ENCODE assay signal across 8 cellular contexts in genomic region chr11:88838144-88838543, GRCh38.
DNase-seq lines count a peak whose midpoint lies in the region; ATAC-seq, FAIRE-seq and TF ChIP-seq lines count a peak whose summit lies in the region.
"Not testable (repeated sequence)": the region's sequence is repeated elsewhere in the genome, so short reads cannot be mapped to it uniquely, and the experiment has no call there.

No MANE protein-coding gene starts in this region.

- H3K9me2 ChIP-seq in HCT116 (ENCODE audit: insufficient read depth), result not testable (repeated sequence)

- WGBS in mammary epithelial cell (ENCODE audit: low coverage, missing lambda C conversion rate), result 20% methylated on average over 1 of the region's 1 CpG

- not testable (repeated sequence) for H3K4me2 ChIP-seq in HCT116 (ENCODE audit: low read length); mammary epithelial cell (ENCODE audit: insufficient read depth, low read depth, low read length)

- peak; percentile 32 for DNase-seq in DMS53 treated with DMSO at 0.1 percent for 48 hours (lab: John Stamatoyannopoulos, UW; ENCODE audit: unreplicated experiment)
- DNase-seq in HCT116 (ENCODE audit: low read depth, low spot score), result peak; percentile 0
- DNase-seq in HT1080 (ENCODE audit: low read depth), result peak; percentile 54
- DNase-seq in NCI-H69 (lab: John Stamatoyannopoulos, UW), result peak; percentile 47
- DNase-seq in amniotic epithelial cell (ENCODE audit: low read depth), result peak; percentile 2
- DNase-seq in mammary epithelial cell, result peak; percentile 13
- peak; percentile 11 for DNase-seq in iris pigment epithelial cell (ENCODE audit: low read depth)
- peak; percentile 12 for DNase-seq in urothelium cell line (ENCODE audit: low spot score)

- H3K79me2 ChIP-seq in HCT116 (ENCODE audit: insufficient read depth, low read length); mammary epithelial cell (ENCODE audit: insufficient read depth, low read length): not testable (repeated sequence)

- not testable (repeated sequence) for H3K27ac ChIP-seq in HCT116 (ENCODE audit: low read depth, low read length); mammary epithelial cell (ENCODE audit: insufficient read depth, low read depth, low read length)

- H4K20me1 ChIP-seq in HCT116 (ENCODE audit: insufficient read depth); mammary epithelial cell (ENCODE audit: insufficient read depth, low read length): not testable (repeated sequence)

- H2AFZ ChIP-seq in HCT116 (ENCODE audit: low read depth, low read length, poor library complexity, severe bottlenecking); mammary epithelial cell (ENCODE audit: low read depth, low read length): not testable (repeated sequence)

- TF ChIP-seq POLR2A in HCT116 (IDR thresholded peaks at IDR 0.05; ENCODE audit: borderline replicate concordance, extremely low read depth, insufficient read depth, insufficient read length), result not testable (repeated sequence)

- in situ Hi-C loops in mammary epithelial cell (cut with MboI; ENCODE audit: low sequenced_read_pairs in 2 of 2), result not testable (repeated sequence)

- dilution Hi-C loops in mammary epithelial cell (cut with HindIII; ENCODE audit: low sequenced_read_pairs), result not testable (repeated sequence)

- not testable (repeated sequence) for TF ChIP-seq CTCF in HCT116 (IDR thresholded peaks at IDR 0.05 in 2 of 3, conservative IDR thresholded peaks at IDR 0.05 in 1 of 3; ENCODE audit: borderline replicate concordance in 1 of 3, insufficient read depth in 1 of 3, low read depth in 2 of 3, low read length in 2 of 3); mammary epithelial cell (conservative IDR thresholded peaks at IDR 0.05 in 1 of 2, IDR thresholded peaks at IDR 0.05 in 1 of 2; ENCODE audit: extremely low read depth in 1 of 2, insufficient read depth in 1 of 2, low read depth in 1 of 2, low read length in 2 of 2)

- TF ChIP-seq RAD21 in HCT116 (IDR thresholded peaks at IDR 0.05; ENCODE audit: low read depth), result not testable (repeated sequence)

- H3K4me1 ChIP-seq in HCT116 (ENCODE audit: control insufficient read depth in 1 of 2, insufficient read depth in 2 of 2, low read length in 2 of 2); mammary epithelial cell (ENCODE audit: insufficient read depth, low read length): not testable (repeated sequence)

- ATAC-seq in HCT116, result peak; percentile 40; the same call in 1 of the 2 replicates

- H3K27me3 ChIP-seq in HCT116 (ENCODE audit: insufficient read depth, low read length); mammary epithelial cell (ENCODE audit: insufficient read depth, low read length): not testable (repeated sequence)

- not testable (repeated sequence) for H3K9ac ChIP-seq in HCT116 (ENCODE audit: low read length); mammary epithelial cell (ENCODE audit: insufficient read depth, low read length)

- not testable (repeated sequence) for FAIRE-seq in urothelium cell line (lab: Jason Lieb, UNC)

- RAD21 ChIA-PET in HCT116 (lab: Charles Lee; ENCODE audit: low non-redundant PET in 1 of 2, low total read pairs in 2 of 2, uncharacterized antibody in 2 of 2, unreplicated experiment in 2 of 2), result not testable (repeated sequence)

- POLR2A ChIA-PET in HCT116 (lab: Charles Lee), result not testable (repeated sequence)

- not testable (repeated sequence) for H3K9me3 ChIP-seq in HCT116 (ENCODE audit: control insufficient read depth in 1 of 2, insufficient read depth in 1 of 2, low read depth in 1 of 2, low read length in 2 of 2); mammary epithelial cell (replicated peaks; ENCODE audit: insufficient read depth, low read length)

- not testable (repeated sequence) for BruUV-seq in HCT116 (replicated peaks; lab: Mats Ljungman, UMichigan); mammary epithelial cell (replicated peaks; lab: Mats Ljungman, UMichigan)

- H3K36me3 ChIP-seq in HCT116 (ENCODE audit: control insufficient read depth in 1 of 2, insufficient read depth in 2 of 2, low read length in 2 of 2); mammary epithelial cell (ENCODE audit: insufficient read depth, low read length): not testable (repeated sequence)

- H3K4me3 ChIP-seq in HCT116 (replicated peaks in 1 of 2; ENCODE audit: low read depth in 1 of 2, low read length in 2 of 2); mammary epithelial cell (replicated peaks in 1 of 3; ENCODE audit: insufficient read depth in 1 of 3, low read depth in 2 of 3, low read length in 3 of 3): not testable (repeated sequence)

- CTCF ChIA-PET in HCT116 (lab: Charles Lee); mammary epithelial cell (lab: Charles Lee; ENCODE audit: low non-redundant PET): not testable (repeated sequence)

- intact Hi-C loops in HCT116 (cut with micrococcal nuclease); mammary epithelial cell (cut with micrococcal nuclease): not testable (repeated sequence)

TF ChIP-seq in HCT116, 20 proteins besides CTCF, POLR2A, EP300 and RAD21:
- TF ChIP-seq JUND (IDR thresholded peaks at IDR 0.05), result 0 out of 2 replicates have a peak, but pooled peaks have one; percentile 15
TF ChIP-seq in HCT116: peak in this region for 1; not testable (repeated sequence) for 19.

Comparison
In these comparisons a context has a peak if more than half of its experiments do, and no peak if none do; other contexts are left out.
1. DNase-seq: peak in every context shown above with its lines; median percentile 54 in HT1080; 47 in NCI-H69; 32 in DMS53 treated with DMSO at 0.1 percent for 48 hours; 13 in mammary epithelial cell; 12 in urothelium cell line; 11 in iris pigment epithelial cell; 2 in amniotic epithelial cell; 0 in HCT116.